ENCODE assay signal across 9 cellular contexts in the genomic region with DNA sequence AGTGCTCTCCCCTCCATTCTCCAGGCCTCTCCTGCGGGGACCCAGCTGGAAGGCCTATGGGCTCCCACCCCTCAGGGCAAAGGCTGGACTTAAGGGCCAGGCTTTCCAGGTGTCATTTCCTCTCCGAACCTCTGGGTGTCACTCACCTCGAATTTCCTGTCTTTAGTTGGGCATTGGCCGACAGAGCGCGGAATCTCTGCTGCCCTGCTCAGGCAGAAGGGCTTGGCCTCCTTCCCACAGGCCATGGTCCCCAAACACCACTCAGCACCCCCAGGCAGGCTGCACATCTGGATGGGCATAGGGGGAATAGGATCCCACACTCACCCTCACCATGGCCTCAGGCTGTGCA.
DNase-seq lines count a peak whose midpoint lies in the region; ATAC-seq and TF ChIP-seq lines count a peak whose summit lies in the region.
"Had no signal": no experiment of that assay in that cellular context is flagged by ENCODE, and none has a peak within 500 bp of the region (broad histone marks: within the 10 kb centered on the region; RNA-seq: fewer than 3 reads in every experiment).

No MANE protein-coding gene starts in this region.

- H3K4me2 ChIP-seq in H9 (ENCODE audit: insufficient read depth, insufficient read length, low read length), result peak overlapping the region; percentile 42

- H3K56ac ChIP-seq in H9 (ENCODE audit: insufficient read length, low read depth, low read length), result no peak overlapping the region

- H3K9me3 ChIP-seq in H9 (ENCODE audit: control insufficient read depth, low read depth, low read length) (no peaks in the 10 kb centered on the region), breast epithelium (no peaks in the 10 kb centered on the region), lung (ENCODE audit: control insufficient read depth in 2 of 2, insufficient read depth in 1 of 2, low read length in 1 of 2) (peaks cover 0 to 2% of the 10 kb centered on the region in 2 donors)

- intact Hi-C loops in breast epithelium (cut with DNase I; ENCODE audit: low total_unique reads), result no loop called here

- no peak overlapping the region for H2BK20ac ChIP-seq in H9 (ENCODE audit: low read depth, low read length, poor library complexity, severe bottlenecking)

- peaks cover 0 to 15% (median 3%) of the 10 kb centered on the region in 3 experiments; a peak in 4 of 7 replicates for H3K36me3 Mint-ChIP-seq in H9 (ENCODE audit: insufficient read depth in 1 of 3, low read depth in 3 of 3)

- no peak overlapping the region for H4K91ac ChIP-seq in H9 (ENCODE audit: insufficient read length, low read depth, low read length)

- no peaks in the 10 kb centered on the region; the same call in 1 of the 2 replicates for H3K4me1 ChIP-seq in H9 (ENCODE audit: insufficient read depth, low read length)
- peaks cover 0 to 13% of the 10 kb centered on the region in 2 donors for H3K4me1 ChIP-seq in breast epithelium
- H3K4me1 ChIP-seq in lung (ENCODE audit: control insufficient read depth in 2 of 2, insufficient read depth in 2 of 2, low read length in 2 of 2), result no peaks in the 10 kb centered on the region

- H3K18ac ChIP-seq in H9 (ENCODE audit: insufficient read length, low read depth, low read length), result no peak overlapping the region

- no peak overlapping the region for H2BK120ac ChIP-seq in H9 (ENCODE audit: low read depth, low read length, poor library complexity, severe bottlenecking)

- peak overlapping the region; percentile 70 to 74 for H3K4me3 Mint-ChIP-seq in H9

- no peak overlapping the region for H4K5ac ChIP-seq in H9 (ENCODE audit: insufficient read length, low read depth, low read length)

- H3K27me3 Mint-ChIP-seq in H9 (ENCODE audit: low read depth), result peaks cover 4% of the 10 kb centered on the region

- H4K8ac ChIP-seq in H9 (replicated peaks; ENCODE audit: insufficient read length, low read depth, low read length), result no peak overlapping the region

- H3T11ph ChIP-seq in H9 (ENCODE audit: low read length), result no peak overlapping the region

- peaks cover 6 to 10% of the 10 kb centered on the region in 2 experiments for H3K9me3 Mint-ChIP-seq in H9

- no peak overlapping the region for H2BK12ac ChIP-seq in H9 (ENCODE audit: insufficient read length, low read depth, low read length)

- WGBS in H9 (ENCODE audit: extremely low coverage, insufficient read length, low lambda C conversion rate), result no CpG with 5 or more reads among the region's 6 CpGs
- WGBS in lung, 2 donors, result 76 to 88% methylated on average over 6 of the region's 6 CpGs

- no peak overlapping the region for H2AFZ ChIP-seq in H9 (ENCODE audit: low read length)

- TF ChIP-seq CTCF in AG10803 (conservative IDR thresholded peaks at IDR 0.05; ENCODE audit: low read length) (0 out of 2 replicates have a peak, but pooled peaks have one; percentile 13), H9 (conservative IDR thresholded peaks at IDR 0.05) (peak; percentile 62), breast epithelium (IDR thresholded peaks at IDR 0.05) (no peak), lung (IDR thresholded peaks at IDR 0.05; ENCODE audit: control extremely low read depth, extremely low read depth) (no peak)

- H4K20me1 ChIP-seq in H9 (ENCODE audit: control insufficient read depth, insufficient read depth, insufficient read length), result no peaks in the 10 kb centered on the region

- H3K4me3 ChIP-seq in AG10803 (ENCODE audit: low read length) (peak overlapping the region; percentile 59; the same call in 1 of the 2 replicates), breast epithelium (peak overlapping the region in 2 of 3 donors; percentile 43 to 57), lung (no peak overlapping the region)

- H2BK15ac ChIP-seq in H9 (ENCODE audit: low read depth, low read length), result no peak overlapping the region

- no peaks in the 10 kb centered on the region for H3K23me2 ChIP-seq in H9 (ENCODE audit: insufficient read length, low read depth, low read length, poor library complexity, severe bottlenecking)

- H3K9ac ChIP-seq in H9 (ENCODE audit: extremely low read depth, insufficient read length, low read length), result no peak overlapping the region

- no peak overlapping the region for H2AK5ac ChIP-seq in H9 (ENCODE audit: insufficient read length, low read length)

- H3K36me3 ChIP-seq in breast epithelium (no peaks in the 10 kb centered on the region), lung (ENCODE audit: control insufficient read depth in 2 of 2, insufficient read depth in 2 of 2, low read length in 2 of 2) (no peaks in the 10 kb centered on the region)

- TF ChIP-seq POLR2A in breast epithelium (IDR thresholded peaks at IDR 0.05), result no peak

- H3K79me2 ChIP-seq in H9 (ENCODE audit: insufficient read depth, low read length), result no peaks in the 10 kb centered on the region

- no peak for ATAC-seq in lung (ENCODE audit: insufficient read depth, low FRiP score)
- ATAC-seq in HG02884 (IDR thresholded peaks at IDR 0.05; ENCODE audit: unreplicated experiment), result no peak
- ATAC-seq in HG03442 (IDR thresholded peaks at IDR 0.05; ENCODE audit: unreplicated experiment), result no peak

- no peak overlapping the region for H3K27ac Mint-ChIP-seq in H9

- no peaks in the 10 kb centered on the region for H3K79me1 ChIP-seq in H9 (ENCODE audit: insufficient read depth, low read depth, low read length, poor library complexity, severe bottlenecking)

- H3K27ac ChIP-seq in H9 (ENCODE audit: insufficient read length, low read depth, low read length), result no peak overlapping the region
- no peak overlapping the region for H3K27ac ChIP-seq in breast epithelium
- H3K27ac ChIP-seq in lung (ENCODE audit: low read depth in 1 of 2, low read length in 1 of 2), result no peak overlapping the region

- H2BK5ac ChIP-seq in H9 (ENCODE audit: insufficient read length, low read length), result no peak overlapping the region

- DNase-seq in AG10803 (ENCODE audit: low read depth), result no peak
- DNase-seq in H9, result peak; percentile 84
- no peak for DNase-seq in breast epithelium (ENCODE audit: low spot score in 2 of 2)
- DNase-seq in lung (ENCODE audit: low spot score), result peak; percentile 28
- DNase-seq in NCI-H510A (lab: John Stamatoyannopoulos, UW), result no peak
- no peak for DNase-seq in GOT3 (lab: John Stamatoyannopoulos, UW)
- DNase-seq: GF-D8 had no signal

- no peak overlapping the region for H3K23ac ChIP-seq in H9 (ENCODE audit: insufficient read length, low read depth, low read length)

- H3K27me3 ChIP-seq in H9 (ENCODE audit: insufficient read depth, low read length) (no peaks in the 10 kb centered on the region), breast epithelium (peaks cover 0 to 7% of the 10 kb centered on the region in 2 donors), lung (ENCODE audit: control insufficient read depth, insufficient read depth) (no peaks in the 10 kb centered on the region)

- H3K4me1 Mint-ChIP-seq in H9, result peaks cover 37% of the 10 kb centered on the region in 2 experiments

- no peak overlapping the region for H3K14ac ChIP-seq in H9 (ENCODE audit: insufficient read depth, low read length)

- H3K4ac ChIP-seq in H9 (ENCODE audit: low read depth, low read length), result no peak overlapping the region

Comparison
In these comparisons a context has a peak if more than half of its experiments do, and no peak if none do; other contexts are left out.
1. DNase-seq: peak in H9 (single experiment) and lung (single experiment); none in AG10803 (single experiment), breast epithelium (0 of 2), NCI-H510A (single experiment) and GOT3 (single experiment).
2. CTCF ChIP-seq: peak in AG10803 (single experiment) and H9 (single experiment); none in breast epithelium (0 of 3) and lung (single experiment).